8 cellular contexts compared by ENCODE assay signal in the genomic region with DNA sequence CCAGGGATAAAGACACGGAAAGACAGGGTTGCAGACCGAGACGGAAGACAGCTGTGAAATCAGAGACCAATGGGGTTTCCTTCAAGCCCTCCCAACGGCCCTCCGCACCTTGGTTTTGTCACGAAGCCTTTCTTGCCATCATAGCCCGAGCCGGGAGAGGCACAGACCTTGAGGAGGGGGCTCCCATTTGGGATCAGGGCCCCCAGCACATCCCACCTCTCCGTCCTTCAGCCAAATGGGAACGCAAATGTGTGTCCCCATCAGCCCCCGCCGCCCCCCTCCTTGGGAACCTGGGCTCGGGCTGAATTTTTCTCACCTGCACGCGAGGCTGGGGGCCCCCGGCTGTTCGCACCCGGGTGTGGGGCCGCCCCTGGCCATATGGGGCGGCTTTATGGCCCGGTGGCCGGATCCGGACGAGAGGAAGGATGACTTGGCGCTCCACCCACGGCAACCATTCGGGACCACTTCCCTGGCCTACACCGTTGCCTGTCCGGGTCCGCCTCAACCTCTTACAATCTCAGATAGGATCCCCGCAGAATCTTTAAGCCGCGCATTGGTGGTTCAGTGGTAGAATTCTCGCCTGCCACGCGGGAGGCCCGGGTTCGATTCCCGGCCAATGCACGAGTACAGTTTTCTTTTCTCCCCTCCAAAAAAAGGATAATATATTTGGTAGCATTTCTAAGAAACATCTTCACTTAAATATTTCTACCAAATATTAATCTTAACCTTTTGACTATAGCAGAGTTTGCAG. TPM values are rescaled to one million over a fixed set of nuclear protein-coding genes. Genes with fewer than 3 reads are reported as not detected.
DNase-seq lines count a peak whose midpoint lies in the region; ATAC-seq and TF ChIP-seq lines count a peak whose summit lies in the region.

No MANE protein-coding gene starts in this region.

- H3K79me2 ChIP-seq in OCI-LY7 (ENCODE audit: insufficient read depth, low read depth, low read length) = no peaks in the 10 kb centered on the region

- TF ChIP-seq CTCF in OCI-LY7 (conservative IDR thresholded peaks at IDR 0.05; ENCODE audit: low read length) (no peak), epithelial cell of proximal tubule (conservative IDR thresholded peaks at IDR 0.05; ENCODE audit: low read depth, low read length) (no peak)

- no peak for ATAC-seq in GM19467 (IDR thresholded peaks at IDR 0.05; ENCODE audit: unreplicated experiment)

- POLR2A ChIA-PET in OCI-LY7 (lab: Charles Lee) = no interaction called here

- CTCF ChIA-PET in OCI-LY7 (lab: Charles Lee; ENCODE audit: unreplicated experiment) = no interaction called here

- H2AFZ ChIP-seq in OCI-LY7 (ENCODE audit: low read length) = peak overlapping the region; percentile 80; the same call in 1 of the 2 replicates

- H3K36me3 ChIP-seq in OCI-LY7 (ENCODE audit: insufficient read depth, low read length) (no peaks in the 10 kb centered on the region), mucosa of rectum (ENCODE audit: control insufficient read depth in 2 of 2, insufficient read depth in 2 of 2, low read length in 2 of 2) (no peaks in the 10 kb centered on the region)

- peak overlapping the region; percentile 98 for H3K4me2 ChIP-seq in OCI-LY7 (ENCODE audit: low read length)

- intact Hi-C loops in OCI-LY7 (cut with micrococcal nuclease; ENCODE audit: unreplicated experiment) = loop anchor here (1.0 kb wide), 2 partner anchors 14 to 258 kb away; partner anchors contain the start of gene RPL26

- peaks cover 46% of the 10 kb centered on the region for H3K4me1 ChIP-seq in OCI-LY7 (ENCODE audit: insufficient read depth, low read length, poor library complexity, severe bottlenecking)
- peaks cover 55 to 59% of the 10 kb centered on the region in 2 donors for H3K4me1 ChIP-seq in mucosa of rectum (ENCODE audit: control insufficient read depth in 2 of 2, insufficient read depth in 2 of 2, low read length in 2 of 2)

- H3K9me3 ChIP-seq in OCI-LY7 (ENCODE audit: low read length) (no peaks in the 10 kb centered on the region), mucosa of rectum (ENCODE audit: control insufficient read depth in 2 of 2, low read length in 2 of 2) (no peaks in the 10 kb centered on the region)

- H3K9me2 ChIP-seq in OCI-LY7 (ENCODE audit: insufficient read depth, low read length) = no peaks in the 10 kb centered on the region

- H3K27ac ChIP-seq in OCI-LY7 (ENCODE audit: low read depth, low read length, poor library complexity, severe bottlenecking) (peak overlapping the region; percentile 40), mucosa of rectum (ENCODE audit: low read depth in 2 of 2, low read length in 2 of 2) (no peak overlapping the region)

- H4K20me1 ChIP-seq in OCI-LY7 (ENCODE audit: insufficient read depth, low read length) = 0 out of 2 replicates have a peak, but pooled peaks cover 3% of the 10 kb centered on the region

- no TSS peak for BruUV-seq in OCI-LY7 (replicated peaks; lab: Mats Ljungman, UMichigan)

- DNase-seq in Ammon's horn (ENCODE audit: low spot score) = peak; percentile 75
- DNase-seq in HCEC 1CT = peak; percentile 39
- DNase-seq in OCI-LY7 (ENCODE audit: low spot score) = peak; percentile 85
- peak; percentile 93 for DNase-seq in activated T-cell treated with anti-CD3 and anti-CD28 coated beads for 24 hours (ENCODE audit: low read depth)
- no peak for DNase-seq in epithelial cell of proximal tubule (ENCODE audit: low read depth)
- DNase-seq in stimulated activated CD8-positive, alpha-beta memory T cell treated with anti-CD3 and anti-CD28 coated beads, Interleukin-4, amount 100 ng/mL, for 4 hours (ENCODE audit: low read depth in 2 of 2, low spot score in 1 of 2) = peak; percentile 68 to 96

- H3K27me3 ChIP-seq in mucosa of rectum (ENCODE audit: control insufficient read depth in 2 of 2, insufficient read depth in 2 of 2, low read length in 2 of 2) = peaks cover 32 to 39% of the 10 kb centered on the region in 2 donors

- peak overlapping the region in 1 of 2 donors; percentile 44 for H3K9ac ChIP-seq in mucosa of rectum (ENCODE audit: low read depth in 1 of 2, low read length in 2 of 2)

- H3K4me3 ChIP-seq in OCI-LY7 (ENCODE audit: low read depth, low read length, poor library complexity, severe bottlenecking) (peak overlapping the region; percentile 79), epithelial cell of proximal tubule (ENCODE audit: low read depth, low read length) (peak overlapping the region; percentile 72), mucosa of rectum (ENCODE audit: low read length in 2 of 2) (peak overlapping the region; percentile 67 to 87)

RNA-seq across cellular contexts. Expression of gene HES7, which starts 1.5 kb away (rescaled TPM):
- 0.44 and 0.75 TPM in 2 replicates for total RNA-seq in OCI-LY7 (2014; rRNA removed; shearing (Covaris generic))
- total RNA-seq in OCI-LY7 (2022) (4.6 and 5.8 TPM in 2 replicates), epithelial cell of proximal tubule (0.35 TPM in 1 of 2 replicates, not detected in the other)

RNA-seq across cellular contexts. Expression of gene ALOXE3, which starts 7.1 kb away (rescaled TPM):
- total RNA-seq in OCI-LY7 (2014; rRNA removed; shearing (Covaris generic)) = not detected in 2 replicates
- total RNA-seq in OCI-LY7 (2022) (0.10 TPM in 1 of 2 replicates, not detected in the other), epithelial cell of proximal tubule (0.36 TPM in 1 of 2 replicates, not detected in the other)

RNA-seq across cellular contexts. Expression of gene PER1, which starts 26.8 kb away (rescaled TPM):
- total RNA-seq in OCI-LY7 (2014; rRNA removed; shearing (Covaris generic)) = 13.9 and 15.4 TPM in 2 replicates
- total RNA-seq in OCI-LY7 (2022) (38.0 and 48.0 TPM in 2 replicates), epithelial cell of proximal tubule (13.1 and 17.1 TPM in 2 replicates)

RNA-seq across cellular contexts. Expression of gene VAMP2, which starts 37.4 kb away (rescaled TPM):
- 10.4 and 21.2 TPM in 2 replicates for total RNA-seq in OCI-LY7 (2014; rRNA removed; shearing (Covaris generic))
- 40.9 and 45.1 TPM in 2 replicates for total RNA-seq in OCI-LY7 (2022)
- 2.1 and 7.0 TPM in 2 replicates for total RNA-seq in epithelial cell of proximal tubule

RNA-seq across cellular contexts. Expression of gene ALOX12B, which starts 37.9 kb away (rescaled TPM):
- 2.0 TPM in 1 of 2 replicates, not detected in the other for total RNA-seq in OCI-LY7 (2014; rRNA removed; shearing (Covaris generic))
- total RNA-seq in OCI-LY7 (2022) = 4.5 and 5.3 TPM in 2 replicates
- 0.35 TPM in 1 of 2 replicates, not detected in the other for total RNA-seq in epithelial cell of proximal tubule
